1 cellular context compared by ENCODE assay signal in genomic region chr11:2461253-2462091, GRCh38.
TF ChIP-seq lines count a peak whose summit lies in the region.

No MANE protein-coding gene starts in this region.

TF ChIP-seq in HepG2, 621 proteins besides CTCF, POLR2A, EP300 and RAD21:
- TF ChIP-seq ZNF7 (CRISPR knock-in tag; IDR thresholded peaks at IDR 0.05): peak; percentile 82
- TF ChIP-seq, protein P1, sequence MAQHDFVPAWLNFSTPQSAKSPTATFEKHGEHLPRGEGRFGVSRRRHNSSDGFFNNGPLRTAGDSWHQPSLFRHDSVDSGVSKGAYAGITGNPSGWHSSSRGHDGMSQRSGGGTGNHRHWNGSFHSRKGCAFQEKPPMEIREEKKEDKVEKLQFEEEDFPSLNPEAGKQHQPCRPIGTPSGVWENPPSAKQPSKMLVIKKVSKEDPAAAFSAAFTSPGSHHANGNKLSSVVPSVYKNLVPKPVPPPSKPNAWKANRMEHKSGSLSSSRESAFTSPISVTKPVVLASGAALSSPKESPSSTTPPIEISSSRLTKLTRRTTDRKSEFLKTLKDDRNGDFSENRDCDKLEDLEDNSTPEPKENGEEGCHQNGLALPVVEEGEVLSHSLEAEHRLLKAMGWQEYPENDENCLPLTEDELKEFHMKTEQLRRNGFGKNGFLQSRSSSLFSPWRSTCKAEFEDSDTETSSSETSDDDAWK (CRISPR knock-in tag; IDR thresholded peaks at IDR 0.05): no peak
- TF ChIP-seq ZNF180 (CRISPR knock-in tag; IDR thresholded peaks at IDR 0.05; ENCODE audit: borderline replicate concordance, low read depth): no peak
